ENCODE assay signal across 8 cellular contexts in genomic region chr18:48777026-48777736, GRCh38.
DNase-seq lines count a peak whose midpoint lies in the region; ATAC-seq and TF ChIP-seq lines count a peak whose summit lies in the region.

No MANE protein-coding gene starts in this region.

- H3K9me3 Mint-ChIP-seq in endothelial cell (ENCODE audit: unreplicated experiment) = no peaks in the 10 kb centered on the region
- H3K9me3 Mint-ChIP-seq in natural killer cell = no peaks in the 10 kb centered on the region
- H3K9me3 Mint-ChIP-seq in stimulated activated naive CD8-positive, alpha-beta T cell treated with anti-CD3 and anti-CD28 coated beads, Interleukin-15, amount 100 ng/mL, for 72 hours = no peaks in the 10 kb centered on the region

- H3K4me3 Mint-ChIP-seq in endothelial cell (ENCODE audit: unreplicated experiment) = no peak overlapping the region
- H3K4me3 Mint-ChIP-seq in natural killer cell = no peak overlapping the region
- no peak overlapping the region for H3K4me3 Mint-ChIP-seq in stimulated activated naive CD8-positive, alpha-beta T cell treated with anti-CD3 and anti-CD28 coated beads, Interleukin-15, amount 100 ng/mL, for 72 hours

- TF ChIP-seq CTCF in endothelial cell (IDR thresholded peaks at IDR 0.05; ENCODE audit: unreplicated experiment) (peak; percentile 82), natural killer cell (IDR thresholded peaks at IDR 0.05) (peak; percentile 94)

- DNase-seq in GM03348 (ENCODE audit: low spot score) (peak; percentile 88), NCI-H1092 treated with DMSO at 0.1 percent for 48 hours (lab: John Stamatoyannopoulos, UW) (peak; percentile 54), endothelial cell (ENCODE audit: low spot score) (peak; percentile 76), natural killer cell (peak; percentile 76)
- peak; percentile 88 for DNase-seq in activated CD8-positive, alpha-beta memory T cell treated with anti-CD3 and anti-CD28 coated beads for 24 hours
- peak; percentile 66 to 73 for DNase-seq in stimulated activated naive CD8-positive, alpha-beta T cell treated with anti-CD3 and anti-CD28 coated beads, Interleukin-15, amount 100 ng/mL, for 72 hours

- H3K27ac Mint-ChIP-seq in endothelial cell (ENCODE audit: unreplicated experiment) = peak overlapping the region; percentile 42
- H3K27ac Mint-ChIP-seq in natural killer cell = peak overlapping the region in 1 of 2 donors; percentile 48
- H3K27ac Mint-ChIP-seq in stimulated activated naive CD8-positive, alpha-beta T cell treated with anti-CD3 and anti-CD28 coated beads, Interleukin-15, amount 100 ng/mL, for 72 hours = peak overlapping the region in 1 of 2 donors; percentile 19

- peaks cover 22% of the 10 kb centered on the region for H3K36me3 Mint-ChIP-seq in endothelial cell (ENCODE audit: low read depth, unreplicated experiment)
- H3K36me3 Mint-ChIP-seq in natural killer cell = no peaks in the 10 kb centered on the region

- H3K4me1 Mint-ChIP-seq in endothelial cell (ENCODE audit: unreplicated experiment) (peaks cover 38% of the 10 kb centered on the region), natural killer cell (peaks cover 0 to 22% of the 10 kb centered on the region in 2 donors)
- peaks cover 19% of the 10 kb centered on the region for H3K4me1 Mint-ChIP-seq in stimulated activated naive CD8-positive, alpha-beta T cell treated with anti-CD3 and anti-CD28 coated beads, Interleukin-15, amount 100 ng/mL, for 72 hours

- peak; percentile 51 for ATAC-seq in GM21619 (IDR thresholded peaks at IDR 0.05; ENCODE audit: unreplicated experiment)
- ATAC-seq in natural killer cell = peak; percentile 82 to 96 (median 94)
- peak; percentile 84 for ATAC-seq in stimulated activated naive CD8-positive, alpha-beta T cell treated with anti-CD3 and anti-CD28 coated beads, Interleukin-15, amount 100 ng/mL, for 72 hours
- no peak for ATAC-seq in HG02938 (IDR thresholded peaks at IDR 0.05; ENCODE audit: unreplicated experiment)

- H3K27me3 Mint-ChIP-seq in endothelial cell (ENCODE audit: unreplicated experiment) (peaks cover 9% of the 10 kb centered on the region), natural killer cell (ENCODE audit: low read depth in 2 of 2) (peaks cover 0 to 7% of the 10 kb centered on the region in 2 donors)
- H3K27me3 Mint-ChIP-seq in stimulated activated naive CD8-positive, alpha-beta T cell treated with anti-CD3 and anti-CD28 coated beads, Interleukin-15, amount 100 ng/mL, for 72 hours = no peaks in the 10 kb centered on the region

- intact Hi-C loops in natural killer cell (cut with micrococcal nuclease) = loop anchor here (1.0 to 5.0 kb wide), 6 partner anchors 57 to 462 kb away; no protein-coding TSS in a partner anchor
